Comparison of ENCODE assay signal across 9 cellular contexts in the genomic region with DNA sequence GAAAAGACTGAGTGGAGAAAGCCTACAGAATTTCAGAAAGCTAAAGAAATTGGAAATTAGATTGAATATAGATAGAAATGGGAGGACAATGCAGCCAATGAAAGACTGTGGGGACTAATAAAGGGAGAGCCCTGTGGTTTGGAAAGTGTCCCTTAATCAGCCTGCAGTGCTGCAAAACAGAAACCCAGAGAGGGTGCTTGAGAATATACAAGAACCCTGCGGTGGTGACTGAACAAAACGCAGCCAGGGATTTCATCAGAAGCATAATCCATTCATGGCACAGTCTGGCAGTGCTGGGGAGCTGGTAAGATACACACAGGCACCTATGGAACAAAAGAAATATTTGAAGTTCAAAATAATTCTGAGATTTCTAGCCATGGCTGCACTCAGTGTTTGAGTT. TPM values are rescaled to one million over a fixed set of nuclear protein-coding genes. Genes with fewer than 3 reads are reported as not detected.
DNase-seq lines count a peak whose midpoint lies in the region; ATAC-seq, FAIRE-seq and TF ChIP-seq lines count a peak whose summit lies in the region.
"Had no signal": no experiment of that assay in that cellular context is flagged by ENCODE, and none has a peak within 500 bp of the region (broad histone marks: within the 10 kb centered on the region; RNA-seq: fewer than 3 reads in every experiment).

No MANE protein-coding gene starts in this region.

- no peaks in the 10 kb centered on the region for H3K27me3 Mint-ChIP-seq in activated naive CD8-positive, alpha-beta T cell treated with anti-CD3 and anti-CD28 coated beads, Interleukin-2, amount 50 U/mL, for 24 hours
- H3K27me3 Mint-ChIP-seq in neural crest cell (ENCODE audit: low read depth): no peaks in the 10 kb centered on the region

- H3K4me3 Mint-ChIP-seq in activated naive CD8-positive, alpha-beta T cell treated with anti-CD3 and anti-CD28 coated beads, Interleukin-2, amount 50 U/mL, for 24 hours: peak overlapping the region; percentile 29
- H3K4me3 Mint-ChIP-seq in neural crest cell: no peak overlapping the region

- H3K9me3 Mint-ChIP-seq in activated naive CD8-positive, alpha-beta T cell treated with anti-CD3 and anti-CD28 coated beads, Interleukin-2, amount 50 U/mL, for 24 hours: no peaks in the 10 kb centered on the region
- no peaks in the 10 kb centered on the region for H3K9me3 Mint-ChIP-seq in neural crest cell

- no peaks in the 10 kb centered on the region for H3K27me3 ChIP-seq in colonic mucosa

- DNase-seq in H4 (ENCODE audit: low spot score) (peak; percentile 52), NCI-H2081 treated with DMSO at 0.1 percent for 48 hours (lab: John Stamatoyannopoulos, UW) (peak; percentile 73), neural crest cell (ENCODE audit: low read depth, low spot score) (no peak), GM19239 (ENCODE audit: insufficient read length, low spot score) (no peak), colonic mucosa (no peak)
- no peak for DNase-seq in activated naive CD8-positive, alpha-beta T cell treated with anti-CD3 and anti-CD28 coated beads, Interleukin-2, amount 50 U/mL, for 24 hours
- DNase-seq: activated CD4-positive, alpha-beta T cell treated with anti-CD3 and anti-CD28 coated beads for 1 hour had no signal

- TF ChIP-seq CTCF in neural crest cell (conservative IDR thresholded peaks at IDR 0.05) (no peak), colonic mucosa (IDR thresholded peaks at IDR 0.05) (no peak)

- ATAC-seq in activated naive CD8-positive, alpha-beta T cell treated with anti-CD3 and anti-CD28 coated beads, Interleukin-2, amount 50 U/mL, for 24 hours: peak; percentile 53
- ATAC-seq in GM21390 (IDR thresholded peaks at IDR 0.05; ENCODE audit: unreplicated experiment): no peak
- ATAC-seq in GM21381 (IDR thresholded peaks at IDR 0.05; ENCODE audit: unreplicated experiment): no peak

- no peak overlapping the region for H3K9ac ChIP-seq in colonic mucosa (ENCODE audit: low read depth in 2 of 2, low read length in 2 of 2)

- H3K4me1 Mint-ChIP-seq in activated naive CD8-positive, alpha-beta T cell treated with anti-CD3 and anti-CD28 coated beads, Interleukin-2, amount 50 U/mL, for 24 hours: peaks cover 66% of the 10 kb centered on the region
- peaks cover 47% of the 10 kb centered on the region for H3K4me1 Mint-ChIP-seq in neural crest cell

- peak overlapping the region; percentile 80 for H3K27ac Mint-ChIP-seq in activated naive CD8-positive, alpha-beta T cell treated with anti-CD3 and anti-CD28 coated beads, Interleukin-2, amount 50 U/mL, for 24 hours
- H3K27ac Mint-ChIP-seq in neural crest cell (ENCODE audit: unreplicated experiment): peak overlapping the region; percentile 65

- H3K4me3 ChIP-seq in colonic mucosa: no peak overlapping the region

- H3K9me3 ChIP-seq in colonic mucosa: no peaks in the 10 kb centered on the region

- peaks cover 5% of the 10 kb centered on the region for H3K36me3 Mint-ChIP-seq in activated naive CD8-positive, alpha-beta T cell treated with anti-CD3 and anti-CD28 coated beads, Interleukin-2, amount 50 U/mL, for 24 hours (ENCODE audit: low read depth)
- H3K36me3 Mint-ChIP-seq in neural crest cell (ENCODE audit: low read depth): no peaks in the 10 kb centered on the region

- no peaks in the 10 kb centered on the region for H3K4me1 ChIP-seq in colonic mucosa

- H3K36me3 ChIP-seq in colonic mucosa: no peaks in the 10 kb centered on the region

- FAIRE-seq in GM19239 (lab: Jason Lieb, UNC): no peak

- no peak overlapping the region for H3K27ac ChIP-seq in colonic mucosa

- intact Hi-C loops in colonic mucosa (cut with DNase I): no loop called here

RNA-seq across cellular contexts. Expression of a gene that starts 19.1 kb away (rescaled TPM):
- total RNA-seq in H4 (2014; rRNA removed; shearing (Covaris generic)): 17.7 and 36.0 TPM in 2 replicates
- total RNA-seq in neural crest cell (27.8 and 29.3 TPM in 2 replicates), colonic mucosa (10 to 100 TPM in 1 of 2 donors, 1 to 10 TPM in 1; 6.9 to 13.6 TPM)

RNA-seq across cellular contexts. Expression of a gene that starts 41.4 kb away (rescaled TPM):
- not detected in 2 replicates for total RNA-seq in H4 (2014; rRNA removed; shearing (Covaris generic))
- total RNA-seq in neural crest cell (not detected in 2 replicates), colonic mucosa (10 to 100 TPM in 1 of 2 donors, not detected in 1; 35.4 TPM)

Comparison
In these comparisons a context has a peak if more than half of its experiments do, and no peak if none do; other contexts are left out.
1. DNase-seq: peak in H4 (single experiment) and NCI-H2081 treated with DMSO at 0.1 percent for 48 hours (single experiment); none in activated naive CD8-positive, alpha-beta T cell treated with anti-CD3 and anti-CD28 coated beads, Interleukin-2, amount 50 U/mL, for 24 hours (single experiment), neural crest cell (single experiment), GM19239 (single experiment) and colonic mucosa (single experiment).